In genomic region chr1:20361805-20362381, GRCh38 we compare ENCODE assay signal across 8 cellular contexts.
A peak's percentile ranks its signal among the peaks of the same experiment; 100 is the strongest.
DNase-seq lines count a peak whose midpoint lies in the region; ATAC-seq and TF ChIP-seq lines count a peak whose summit lies in the region.

No MANE protein-coding gene starts in this region.

- H3K4me3 ChIP-seq in DND-41 (ENCODE audit: low read depth in 1 of 2, low read length in 2 of 2) (no peak overlapping the region), KMS-11 (IDR thresholded peaks at IDR 0.05; ENCODE audit: insufficient read depth, low read depth, low read length) (no peak overlapping the region), fibroblast of the aortic adventitia (ENCODE audit: low read depth, low read length) (no peak overlapping the region), osteoblast (ENCODE audit: insufficient read depth, low read length) (no peak overlapping the region)

- H3K79me2 ChIP-seq in DND-41 (ENCODE audit: insufficient read depth, low read length): no peaks in the 10 kb centered on the region
- H3K79me2 ChIP-seq in KMS-11 (ENCODE audit: insufficient read depth, low read depth): no peaks in the 10 kb centered on the region
- H3K79me2 ChIP-seq in osteoblast (ENCODE audit: insufficient read depth, low read length): no peaks in the 10 kb centered on the region

- no peaks in the 10 kb centered on the region for H3K36me3 Mint-ChIP-seq in WTC11

- ATAC-seq in DND-41 (ENCODE audit: insufficient read depth, low read depth) (no peak), WTC11 (peak; percentile 77), GM19463 (IDR thresholded peaks at IDR 0.05; ENCODE audit: unreplicated experiment) (no peak), HG02938 (IDR thresholded peaks at IDR 0.05; ENCODE audit: unreplicated experiment) (no peak)

- H2AFZ ChIP-seq in DND-41 (ENCODE audit: low read depth, low read length) (no peak overlapping the region), KMS-11 (ENCODE audit: low read depth) (no peak overlapping the region), osteoblast (ENCODE audit: low read length) (no peak overlapping the region)

- H3K27me3 ChIP-seq in DND-41 (ENCODE audit: insufficient read depth, low read length, poor library complexity): peaks cover 12% of the 10 kb centered on the region
- H3K27me3 ChIP-seq in KMS-11 (ENCODE audit: insufficient read depth, low read depth): peaks cover 33% of the 10 kb centered on the region; the same call in 1 of the 2 replicates
- peaks cover 66% of the 10 kb centered on the region for H3K27me3 ChIP-seq in osteoblast (ENCODE audit: insufficient read depth, low read length)

- H3K4me1 ChIP-seq in DND-41 (ENCODE audit: insufficient read depth, low read length) (no peaks in the 10 kb centered on the region), KMS-11 (ENCODE audit: low read depth, poor library complexity, severe bottlenecking) (no peaks in the 10 kb centered on the region), osteoblast (ENCODE audit: insufficient read depth, low read length) (no peaks in the 10 kb centered on the region)

- no peak overlapping the region for H3K4me2 ChIP-seq in DND-41 (ENCODE audit: insufficient read depth, low read length)
- no peak overlapping the region for H3K4me2 ChIP-seq in KMS-11
- no peak overlapping the region for H3K4me2 ChIP-seq in osteoblast (ENCODE audit: insufficient read depth, low read length)

- H3K4me3 Mint-ChIP-seq in WTC11: no peak overlapping the region

- peak; percentile 84 for TF ChIP-seq CTCF in DND-41 (IDR thresholded peaks at IDR 0.05; ENCODE audit: borderline replicate concordance, extremely low read depth, low read length, poor library complexity, severe bottlenecking)
- peak; percentile 69 for TF ChIP-seq CTCF in KMS-11 (conservative IDR thresholded peaks at IDR 0.05; ENCODE audit: low read depth, low read length)
- TF ChIP-seq CTCF in WTC11 (IDR thresholded peaks at IDR 0.05): peak; percentile 99
- TF ChIP-seq CTCF in fibroblast of the aortic adventitia (IDR thresholded peaks at IDR 0.05; ENCODE audit: insufficient read depth, low read length): peak; percentile 93
- TF ChIP-seq CTCF in osteoblast (IDR thresholded peaks at IDR 0.05; ENCODE audit: extremely low read depth, low read depth, low read length): peak; percentile 87

- H3K9ac ChIP-seq in DND-41 (ENCODE audit: low read depth, low read length) (no peak overlapping the region), KMS-11 (no peak overlapping the region)

- H4K20me1 ChIP-seq in DND-41 (ENCODE audit: insufficient read depth, low read length) (peaks cover 5% of the 10 kb centered on the region; the same call in 1 of the 2 replicates), KMS-11 (ENCODE audit: insufficient read depth) (no peaks in the 10 kb centered on the region), osteoblast (ENCODE audit: insufficient read depth, low read length) (no peaks in the 10 kb centered on the region)

- no peaks in the 10 kb centered on the region for H3K9me3 Mint-ChIP-seq in WTC11

- H3K36me3 ChIP-seq in DND-41 (ENCODE audit: insufficient read depth, low read length): no peaks in the 10 kb centered on the region
- H3K36me3 ChIP-seq in KMS-11 (ENCODE audit: insufficient read depth): no peaks in the 10 kb centered on the region
- H3K36me3 ChIP-seq in osteoblast (ENCODE audit: insufficient read depth, low read length): no peaks in the 10 kb centered on the region

- H3K27ac ChIP-seq in DND-41 (ENCODE audit: low read length) (no peak overlapping the region), KMS-11 (no peak overlapping the region), osteoblast (ENCODE audit: low read depth, low read length) (no peak overlapping the region)

- no peaks in the 10 kb centered on the region for H3K9me3 ChIP-seq in DND-41 (ENCODE audit: insufficient read depth, low read length, severe bottlenecking)
- no peaks in the 10 kb centered on the region for H3K9me3 ChIP-seq in osteoblast (ENCODE audit: low read depth, low read length)

- CTCF ChIA-PET in WTC11 (lab: Charles Lee): interaction anchor here (0.5 to 4.6 kb wide), 54 partner anchors 8 to 714 kb away, joined by 3 to 71 read pairs (median 4); partner anchors contain the start of genes CAMK2N1 and VWA5B1

- DNase-seq in DND-41: peak; percentile 22
- peak; percentile 95 for DNase-seq in WTC11 (ENCODE audit: low spot score)
- peak; percentile 60 for DNase-seq in fibroblast of the aortic adventitia (ENCODE audit: low read depth)
- peak; percentile 96 for DNase-seq in osteoblast (ENCODE audit: insufficient read length, low spot score, missing footprints)
- no peak for DNase-seq in dedifferentiated amniotic fluid mesenchymal stem cell (ENCODE audit: extremely low spot score)

- H3K27ac Mint-ChIP-seq in WTC11: no peak overlapping the region

- POLR2A ChIA-PET in WTC11 (lab: Charles Lee): interaction anchor here (0.6 kb wide), 1 partner anchor 125 kb away, joined by 3 read pairs; no protein-coding TSS in a partner anchor

- peaks cover 49% of the 10 kb centered on the region for H3K27me3 Mint-ChIP-seq in WTC11 (ENCODE audit: low read depth)

- peaks cover 9% of the 10 kb centered on the region for H3K4me1 Mint-ChIP-seq in WTC11

TF ChIP-seq in WTC11, 78 proteins besides CTCF, POLR2A, EP300 and RAD21 (continues in another document):
- TF ChIP-seq MLX (CRISPR knock-in tag; IDR thresholded peaks at IDR 0.05): no peak
- TF ChIP-seq, protein P1, sequence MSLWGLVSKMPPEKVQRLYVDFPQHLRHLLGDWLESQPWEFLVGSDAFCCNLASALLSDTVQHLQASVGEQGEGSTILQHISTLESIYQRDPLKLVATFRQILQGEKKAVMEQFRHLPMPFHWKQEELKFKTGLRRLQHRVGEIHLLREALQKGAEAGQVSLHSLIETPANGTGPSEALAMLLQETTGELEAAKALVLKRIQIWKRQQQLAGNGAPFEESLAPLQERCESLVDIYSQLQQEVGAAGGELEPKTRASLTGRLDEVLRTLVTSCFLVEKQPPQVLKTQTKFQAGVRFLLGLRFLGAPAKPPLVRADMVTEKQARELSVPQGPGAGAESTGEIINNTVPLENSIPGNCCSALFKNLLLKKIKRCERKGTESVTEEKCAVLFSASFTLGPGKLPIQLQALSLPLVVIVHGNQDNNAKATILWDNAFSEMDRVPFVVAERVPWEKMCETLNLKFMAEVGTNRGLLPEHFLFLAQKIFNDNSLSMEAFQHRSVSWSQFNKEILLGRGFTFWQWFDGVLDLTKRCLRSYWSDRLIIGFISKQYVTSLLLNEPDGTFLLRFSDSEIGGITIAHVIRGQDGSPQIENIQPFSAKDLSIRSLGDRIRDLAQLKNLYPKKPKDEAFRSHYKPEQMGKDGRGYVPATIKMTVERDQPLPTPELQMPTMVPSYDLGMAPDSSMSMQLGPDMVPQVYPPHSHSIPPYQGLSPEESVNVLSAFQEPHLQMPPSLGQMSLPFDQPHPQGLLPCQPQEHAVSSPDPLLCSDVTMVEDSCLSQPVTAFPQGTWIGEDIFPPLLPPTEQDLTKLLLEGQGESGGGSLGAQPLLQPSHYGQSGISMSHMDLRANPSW (CRISPR knock-in tag; conservative IDR thresholded peaks at IDR 0.05; ENCODE audit: low read depth): no peak
- TF ChIP-seq, protein P2, sequence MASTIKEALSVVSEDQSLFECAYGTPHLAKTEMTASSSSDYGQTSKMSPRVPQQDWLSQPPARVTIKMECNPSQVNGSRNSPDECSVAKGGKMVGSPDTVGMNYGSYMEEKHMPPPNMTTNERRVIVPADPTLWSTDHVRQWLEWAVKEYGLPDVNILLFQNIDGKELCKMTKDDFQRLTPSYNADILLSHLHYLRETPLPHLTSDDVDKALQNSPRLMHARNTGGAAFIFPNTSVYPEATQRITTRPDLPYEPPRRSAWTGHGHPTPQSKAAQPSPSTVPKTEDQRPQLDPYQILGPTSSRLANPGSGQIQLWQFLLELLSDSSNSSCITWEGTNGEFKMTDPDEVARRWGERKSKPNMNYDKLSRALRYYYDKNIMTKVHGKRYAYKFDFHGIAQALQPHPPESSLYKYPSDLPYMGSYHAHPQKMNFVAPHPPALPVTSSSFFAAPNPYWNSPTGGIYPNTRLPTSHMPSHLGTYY (CRISPR knock-in tag; IDR thresholded peaks at IDR 0.05): no peak
- TF ChIP-seq, protein P3, sequence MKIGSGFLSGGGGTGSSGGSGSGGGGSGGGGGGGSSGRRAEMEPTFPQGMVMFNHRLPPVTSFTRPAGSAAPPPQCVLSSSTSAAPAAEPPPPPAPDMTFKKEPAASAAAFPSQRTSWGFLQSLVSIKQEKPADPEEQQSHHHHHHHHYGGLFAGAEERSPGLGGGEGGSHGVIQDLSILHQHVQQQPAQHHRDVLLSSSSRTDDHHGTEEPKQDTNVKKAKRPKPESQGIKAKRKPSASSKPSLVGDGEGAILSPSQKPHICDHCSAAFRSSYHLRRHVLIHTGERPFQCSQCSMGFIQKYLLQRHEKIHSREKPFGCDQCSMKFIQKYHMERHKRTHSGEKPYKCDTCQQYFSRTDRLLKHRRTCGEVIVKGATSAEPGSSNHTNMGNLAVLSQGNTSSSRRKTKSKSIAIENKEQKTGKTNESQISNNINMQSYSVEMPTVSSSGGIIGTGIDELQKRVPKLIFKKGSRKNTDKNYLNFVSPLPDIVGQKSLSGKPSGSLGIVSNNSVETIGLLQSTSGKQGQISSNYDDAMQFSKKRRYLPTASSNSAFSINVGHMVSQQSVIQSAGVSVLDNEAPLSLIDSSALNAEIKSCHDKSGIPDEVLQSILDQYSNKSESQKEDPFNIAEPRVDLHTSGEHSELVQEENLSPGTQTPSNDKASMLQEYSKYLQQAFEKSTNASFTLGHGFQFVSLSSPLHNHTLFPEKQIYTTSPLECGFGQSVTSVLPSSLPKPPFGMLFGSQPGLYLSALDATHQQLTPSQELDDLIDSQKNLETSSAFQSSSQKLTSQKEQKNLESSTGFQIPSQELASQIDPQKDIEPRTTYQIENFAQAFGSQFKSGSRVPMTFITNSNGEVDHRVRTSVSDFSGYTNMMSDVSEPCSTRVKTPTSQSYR (CRISPR knock-in tag; IDR thresholded peaks at IDR 0.05): no peak
- TF ChIP-seq SP1 (CRISPR knock-in tag; conservative IDR thresholded peaks at IDR 0.05): no peak
- no peak for TF ChIP-seq CREB1 (CRISPR knock-in tag; IDR thresholded peaks at IDR 0.05)
- TF ChIP-seq, protein P4, sequence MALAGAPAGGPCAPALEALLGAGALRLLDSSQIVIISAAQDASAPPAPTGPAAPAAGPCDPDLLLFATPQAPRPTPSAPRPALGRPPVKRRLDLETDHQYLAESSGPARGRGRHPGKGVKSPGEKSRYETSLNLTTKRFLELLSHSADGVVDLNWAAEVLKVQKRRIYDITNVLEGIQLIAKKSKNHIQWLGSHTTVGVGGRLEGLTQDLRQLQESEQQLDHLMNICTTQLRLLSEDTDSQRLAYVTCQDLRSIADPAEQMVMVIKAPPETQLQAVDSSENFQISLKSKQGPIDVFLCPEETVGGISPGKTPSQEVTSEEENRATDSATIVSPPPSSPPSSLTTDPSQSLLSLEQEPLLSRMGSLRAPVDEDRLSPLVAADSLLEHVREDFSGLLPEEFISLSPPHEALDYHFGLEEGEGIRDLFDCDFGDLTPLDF (CRISPR knock-in tag; IDR thresholded peaks at IDR 0.05): no peak
- TF ChIP-seq ZNF219 (CRISPR knock-in tag; IDR thresholded peaks at IDR 0.05; ENCODE audit: borderline replicate concordance): no peak
